In the genomic region with DNA sequence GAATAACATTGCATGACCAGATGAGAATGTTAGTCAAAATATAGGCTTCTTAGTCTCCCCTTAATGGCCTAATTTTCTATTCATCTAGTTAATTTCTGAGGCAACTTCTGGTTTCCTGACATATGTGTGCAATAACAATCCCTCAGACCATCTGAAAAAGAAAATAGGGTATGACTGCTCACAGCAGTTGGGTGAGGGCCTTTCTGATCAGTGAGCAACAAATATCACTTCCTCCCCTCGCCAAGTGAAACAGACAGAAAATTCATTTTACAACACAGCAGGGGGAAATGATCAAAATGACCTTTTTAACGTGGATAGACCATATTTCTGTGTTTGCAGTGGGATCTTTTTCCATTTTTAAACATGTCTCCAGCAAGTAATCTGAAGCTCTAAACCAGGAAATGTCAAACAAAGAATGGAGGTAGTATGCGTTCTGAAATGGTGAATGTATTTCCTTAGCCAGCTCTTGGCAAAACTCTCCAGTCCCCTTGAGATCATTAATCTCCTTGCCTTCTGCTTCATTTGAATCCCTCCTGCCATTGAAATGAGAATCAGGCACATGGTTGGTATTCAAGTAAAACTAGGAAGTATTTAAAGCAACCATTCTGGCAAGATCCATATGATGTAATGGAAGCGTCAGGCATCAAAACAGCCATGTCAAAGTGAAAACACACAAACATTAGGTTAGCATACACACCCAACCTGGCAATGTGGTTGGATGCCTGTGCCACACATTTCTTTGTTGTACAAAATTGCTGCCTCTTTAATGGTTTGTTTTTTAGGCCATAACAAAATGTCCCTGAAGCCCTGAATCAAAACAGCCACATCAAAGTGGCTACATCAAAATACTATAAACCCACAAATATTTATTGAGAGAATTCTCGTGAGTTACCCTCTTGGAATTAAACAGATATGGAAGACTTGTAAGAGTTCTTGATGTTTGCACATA, we compare ENCODE assay signal across 12 cellular contexts.
A peak's percentile ranks its signal among the peaks of the same experiment; 100 is the strongest.
DNase-seq lines count a peak whose midpoint lies in the region; ATAC-seq lines count a peak whose summit lies in the region.
"Had no signal": no experiment of that assay in that cellular context is flagged by ENCODE, and none has a peak within 500 bp of the region (broad histone marks: within the 10 kb centered on the region; RNA-seq: fewer than 3 reads in every experiment).

No MANE protein-coding gene starts in this region.

- ATAC-seq in activated naive CD4-positive, alpha-beta T cell treated with anti-CD3 and anti-CD28 coated beads, Interleukin-2, amount 50 U/mL, for 72 hours: no peak
- ATAC-seq in HG03432 (IDR thresholded peaks at IDR 0.05; ENCODE audit: unreplicated experiment) (peak; percentile 47), HG02763 (IDR thresholded peaks at IDR 0.05; ENCODE audit: unreplicated experiment) (no peak)
- ATAC-seq: activated CD8-positive, alpha-beta T cell treated with anti-CD3 and anti-CD28 coated beads for 36 hours had no signal

- peak overlapping the region; percentile 23 for H3K4me3 Mint-ChIP-seq in activated naive CD4-positive, alpha-beta T cell treated with anti-CD3 and anti-CD28 coated beads, Interleukin-2, amount 50 U/mL, for 24 hours
- H3K4me3 Mint-ChIP-seq: activated CD8-positive, alpha-beta T cell treated with anti-CD3 and anti-CD28 coated beads for 36 hours; natural killer cell treated with Interleukin-12 subunit alpha and Interleukin-12 subunit beta and Interleukin-15 and Interleukin-18, amount 100 ng/mL, for 72 hours had no signal

- H3K27me3 Mint-ChIP-seq in activated naive CD4-positive, alpha-beta T cell treated with anti-CD3 and anti-CD28 coated beads, Interleukin-2, amount 50 U/mL, for 24 hours: no peaks in the 10 kb centered on the region
- H3K27me3 Mint-ChIP-seq: activated CD8-positive, alpha-beta T cell treated with anti-CD3 and anti-CD28 coated beads for 36 hours had no signal

- H3K9me3 Mint-ChIP-seq in activated naive CD4-positive, alpha-beta T cell treated with anti-CD3 and anti-CD28 coated beads, Interleukin-2, amount 50 U/mL, for 24 hours: no peaks in the 10 kb centered on the region
- peaks cover 0 to 20% of the 10 kb centered on the region in 2 donors for H3K9me3 Mint-ChIP-seq in activated naive CD4-positive, alpha-beta T cell treated with anti-CD3 and anti-CD28 coated beads, Interleukin-2, amount 50 U/mL, for 72 hours
- H3K9me3 Mint-ChIP-seq: activated CD8-positive, alpha-beta T cell treated with anti-CD3 and anti-CD28 coated beads for 36 hours; natural killer cell treated with Interleukin-12 subunit alpha and Interleukin-12 subunit beta and Interleukin-15 and Interleukin-18, amount 100 ng/mL, for 72 hours had no signal

- no peaks in the 10 kb centered on the region for H3K36me3 Mint-ChIP-seq in activated naive CD4-positive, alpha-beta T cell treated with anti-CD3 and anti-CD28 coated beads, Interleukin-2, amount 50 U/mL, for 24 hours
- peaks cover 0 to 14% of the 10 kb centered on the region in 2 donors for H3K36me3 Mint-ChIP-seq in activated naive CD4-positive, alpha-beta T cell treated with anti-CD3 and anti-CD28 coated beads, Interleukin-2, amount 50 U/mL, for 72 hours
- H3K36me3 Mint-ChIP-seq: natural killer cell treated with Interleukin-12 subunit alpha and Interleukin-12 subunit beta and Interleukin-15 and Interleukin-18, amount 100 ng/mL, for 72 hours had no signal

- no peak for DNase-seq in activated naive CD4-positive, alpha-beta T cell treated with anti-CD3 and anti-CD28 coated beads, Interleukin-2, amount 50 U/mL, for 72 hours (ENCODE audit: low spot score in 2 of 2)
- peak; percentile 12 for DNase-seq in central memory CD4-positive, alpha-beta T cell
- no peak for DNase-seq in cardiac septum (ENCODE audit: low spot score)
- DNase-seq in inferior parietal cortex (ENCODE audit: extremely low spot score): no peak
- no peak for DNase-seq in activated T-cell treated with anti-CD3 and anti-CD28 coated beads, Interleukin-2, amount 50 U/mL, for 1 hour
- DNase-seq: activated CD8-positive, alpha-beta T cell treated with anti-CD3 and anti-CD28 coated beads for 36 hours; amniotic stem cell; NCI-H748 treated with DMSO at 0.1 percent for 48 hours had no signal

- intact Hi-C loops in cardiac septum (cut with DNase I): no loop called here

- no peak overlapping the region for H3K27ac Mint-ChIP-seq in activated naive CD4-positive, alpha-beta T cell treated with anti-CD3 and anti-CD28 coated beads, Interleukin-2, amount 50 U/mL, for 24 hours
- no peak overlapping the region for H3K27ac Mint-ChIP-seq in activated naive CD4-positive, alpha-beta T cell treated with anti-CD3 and anti-CD28 coated beads, Interleukin-2, amount 50 U/mL, for 72 hours
- H3K27ac Mint-ChIP-seq: activated CD8-positive, alpha-beta T cell treated with anti-CD3 and anti-CD28 coated beads for 36 hours had no signal

- peaks cover 35% of the 10 kb centered on the region for H3K4me1 Mint-ChIP-seq in activated naive CD4-positive, alpha-beta T cell treated with anti-CD3 and anti-CD28 coated beads, Interleukin-2, amount 50 U/mL, for 24 hours
